ENCODE assay signal across 8 cellular contexts in genomic region chr1:149811514-149811889, GRCh38. TPM values are rescaled to one million over a fixed set of nuclear protein-coding genes. Genes with fewer than 3 reads are reported as not detected.
DNase-seq lines count a peak whose midpoint lies in the region; ATAC-seq and TF ChIP-seq lines count a peak whose summit lies in the region.
"Not testable (repeated sequence)": the region's sequence is repeated elsewhere in the genome, so short reads cannot be mapped to it uniquely, and the experiment has no call there.

No MANE protein-coding gene starts in this region.

- H3K4me3 Mint-ChIP-seq in activated B cell treated with CpG ODN at 0.5 μM for 24 hours: peak overlapping the region; percentile 95

- H3K27ac Mint-ChIP-seq in activated B cell treated with CpG ODN at 0.5 μM for 24 hours: peak overlapping the region; percentile 98

- peak overlapping the region; percentile 30 for H3K4me3 ChIP-seq in iPS-11a (ENCODE audit: low read depth, low read length)
- H3K4me3 ChIP-seq in psoas muscle: peak overlapping the region; percentile 35

- H3K27me3 ChIP-seq in psoas muscle (ENCODE audit: insufficient read depth in 3 of 3, low read length in 2 of 3): not testable (repeated sequence)

- H3K4me1 Mint-ChIP-seq in activated B cell treated with CpG ODN at 0.5 μM for 24 hours: peaks cover 15% of the 10 kb centered on the region

- intact Hi-C loops in activated B cell treated with CpG ODN at 0.5 μM for 24 hours (cut with micrococcal nuclease); psoas muscle (cut with DNase I): not testable (repeated sequence)

- 16 to 17% (median 17%) methylated on average over 8 to 12 of the region's 14 CpGs for WGBS in psoas muscle, 3 donors

- CTCF ChIA-PET in activated B cell treated with CpG ODN at 0.5 μM for 24 hours (lab: Charles Lee): not testable (repeated sequence)

- H3K36me3 Mint-ChIP-seq in activated B cell treated with CpG ODN at 0.5 μM for 24 hours (ENCODE audit: low read depth): not testable (repeated sequence)

- not testable (repeated sequence) for H3K36me3 ChIP-seq in psoas muscle (ENCODE audit: insufficient read depth in 1 of 2, low read depth in 1 of 2)

- TF ChIP-seq CTCF in activated B cell treated with CpG ODN at 0.5 μM for 24 hours (IDR thresholded peaks at IDR 0.05); psoas muscle (IDR thresholded peaks at IDR 0.05): not testable (repeated sequence)

- ATAC-seq in GM18873 (IDR thresholded peaks at IDR 0.05; ENCODE audit: low FRiP score, unreplicated experiment): peak; percentile 7
- peak; percentile 29 for ATAC-seq in HG02981 (IDR thresholded peaks at IDR 0.05; ENCODE audit: unreplicated experiment)
- peak; percentile 1 for ATAC-seq in activated B cell treated with CpG ODN at 0.5 μM for 24 hours (ENCODE audit: low read depth)
- ATAC-seq in psoas muscle: peak in 2 of 4 donors; percentile 2 to 19

- not testable (repeated sequence) for H3K27ac ChIP-seq in psoas muscle

- H3K9me3 ChIP-seq in psoas muscle: not testable (repeated sequence)

- DNase-seq in AG08395 (ENCODE audit: low spot score) (peak; percentile 0), NCI-H226 (peak; percentile 2), cerebellar cortex (ENCODE audit: low spot score) (peak; percentile 41)
- DNase-seq in activated B cell treated with CpG ODN at 0.5 μM for 24 hours, psoas muscle: not testable (repeated sequence)

- H3K9me3 Mint-ChIP-seq in activated B cell treated with CpG ODN at 0.5 μM for 24 hours: not testable (repeated sequence)

- not testable (repeated sequence) for H3K4me1 ChIP-seq in psoas muscle

- not testable (repeated sequence) for H3K27me3 Mint-ChIP-seq in activated B cell treated with CpG ODN at 0.5 μM for 24 hours

- POLR2A ChIA-PET in activated B cell treated with CpG ODN at 0.5 μM for 24 hours (lab: Charles Lee): interaction anchor here (0.9 to 3.0 kb wide), 2 partner anchors 32 to 75 kb away, joined by 3 to 75 read pairs; a partner anchor contains a TSS

RNA-seq across cellular contexts. Expression of gene FCGR1A, which starts 29.0 kb away (rescaled TPM):
- total RNA-seq in activated B cell treated with CpG ODN at 0.5 μM for 24 hours: not detected in 2 replicates
- 1 to 10 TPM in 3 of 4 donors, under 1 TPM in 1; 0.75 to 7.4 (median 1.3) TPM for total RNA-seq in psoas muscle
- 1 to 10 TPM in 2 of 3 donors, under 1 TPM in 1; 0.25 to 1.6 (median 1.3) TPM for polyA plus RNA-seq in psoas muscle
